24 cellular contexts compared by ENCODE assay signal in genomic region chr4:106478152-106478551, GRCh38.
"Had no signal": no experiment of that assay in that cellular context is flagged by ENCODE, and none has a peak within 500 bp of the region (broad histone marks: within the 10 kb centered on the region; RNA-seq: fewer than 3 reads in every experiment).

No MANE protein-coding gene starts in this region.

- H3K27me3 ChIP-seq: brain microvascular endothelial cell, dorsolateral prefrontal cortex, neural progenitor cell, tibial nerve, uterus had no signal

- ATAC-seq: activated naive CD8-positive, alpha-beta T cell treated with anti-CD3 and anti-CD28 coated beads, Interleukin-2, amount 50 U/mL, for 24 hours; mucosa of descending colon; stimulated activated naive CD8-positive, alpha-beta T cell treated with anti-CD3 and anti-CD28 coated beads, Interleukin-15, Interleukin-2, amounts not matched to agents 100 U/mL and 50 U/mL, for 24 hours had no signal

- H3K27ac ChIP-seq: brain microvascular endothelial cell, dorsolateral prefrontal cortex, neural progenitor cell, tibial nerve, uterus, VCaP had no signal

- H3K4me1 ChIP-seq: neural progenitor cell, tibial nerve, uterus had no signal

- H3K4me2 ChIP-seq: neural progenitor cell had no signal

- DNase-seq: activated CD4-positive, alpha-beta T cell treated with anti-CD3 and anti-CD28 coated beads, Interleukin-2, amount 50 U/mL, for 1 hour; activated CD4-positive, CD25-positive, alpha-beta regulatory T cell treated with anti-CD3 and anti-CD28 coated beads, Interleukin-2, amount 50 U/mL, for 72 hours; activated CD8-positive, alpha-beta memory T cell treated with anti-CD3 and anti-CD28 coated beads for 24 hours; activated CD8-positive, alpha-beta memory T cell treated with anti-CD3 and anti-CD28 coated beads, Interleukin-2, amount 50 U/mL, for 48 hours; activated effector memory CD4-positive, alpha-beta T cell treated with Interleukin-2 at 50 U/mL for 16 hours; activated naive CD4-positive, alpha-beta T cell treated with anti-CD3 and anti-CD28 coated beads, Interleukin-2, amount 10 ng/mL, durations not matched to agents 7 days and 5 days; activated naive CD8-positive, alpha-beta T cell treated with anti-CD3 and anti-CD28 coated beads, Interleukin-2, amount 50 U/mL, for 24 hours; activated T-cell treated with anti-CD3 and anti-CD28 coated beads, Interleukin-2, amount 50 U/mL, for 48 hours; anterior cingulate cortex; brain microvascular endothelial cell; central memory CD4-positive, alpha-beta T cell; dorsolateral prefrontal cortex; immature natural killer cell; mesenchymal stem cell; mucosa of descending colon; naive B cell; stimulated activated CD4-positive, alpha-beta T cell treated with anti-CD3 and anti-CD28 coated beads, Interleukin-2, amount 100 ng/mL, for 24 hours; stimulated activated naive CD8-positive, alpha-beta T cell treated with anti-CD3 and anti-CD28 coated beads, Interleukin-15, Interleukin-2, amounts not matched to agents 100 U/mL and 50 U/mL, for 24 hours; substantia nigra; uterus had no signal

- H2AFZ ChIP-seq: neural progenitor cell had no signal

- H3K4me3 ChIP-seq: dorsolateral prefrontal cortex, mucosa of descending colon, neural progenitor cell, tibial nerve, uterus had no signal

- H3K9me3 ChIP-seq: mucosa of descending colon, tibial nerve, uterus had no signal

- H3K9ac ChIP-seq: neural progenitor cell had no signal

- FAIRE-seq: colon had no signal

- H3K36me3 ChIP-seq: brain microvascular endothelial cell, neural progenitor cell, tibial nerve, uterus had no signal
